ENCODE assay signal across 10 cellular contexts in genomic region chr2:181235683-181236459, GRCh38.
A peak's percentile ranks its signal among the peaks of the same experiment; 100 is the strongest.
DNase-seq lines count a peak whose midpoint lies in the region; ATAC-seq, FAIRE-seq and TF ChIP-seq lines count a peak whose summit lies in the region.
"Had no signal": no experiment of that assay in that cellular context is flagged by ENCODE, and none has a peak within 500 bp of the region (broad histone marks: within the 10 kb centered on the region; RNA-seq: fewer than 3 reads in every experiment).

No MANE protein-coding gene starts in this region.

- peak; percentile 92 for ATAC-seq in GM19397 (IDR thresholded peaks at IDR 0.05; ENCODE audit: unreplicated experiment)
- ATAC-seq in HG02943 (IDR thresholded peaks at IDR 0.05; ENCODE audit: low read depth, unreplicated experiment): peak; percentile 92

- H3K4me1 ChIP-seq in esophagus muscularis mucosa: no peaks in the 10 kb centered on the region
- H3K4me1 ChIP-seq: sigmoid colon had no signal

- H3K36me3 ChIP-seq in esophagus muscularis mucosa: no peaks in the 10 kb centered on the region
- H3K36me3 ChIP-seq: sigmoid colon had no signal

- peak; percentile 20 for DNase-seq in GM12891 (ENCODE audit: insufficient read length, low spot score)
- peak; percentile 17 for DNase-seq in NB4 (ENCODE audit: low read depth)
- DNase-seq in esophagus muscularis mucosa (ENCODE audit: extremely low spot score): no peak
- DNase-seq in ecto neural progenitor cell (ENCODE audit: low spot score): no peak
- no peak for DNase-seq in NCI-H524 treated with DMSO at 0.1 percent for 48 hours (lab: John Stamatoyannopoulos, UW)
- DNase-seq in NCI-H2029 treated with DMSO at 0.1 percent for 48 hours (lab: John Stamatoyannopoulos, UW): no peak
- DNase-seq: activated CD4-positive, alpha-beta T cell treated with anti-CD3 and anti-CD28 coated beads, Interleukin-2, amount 50 U/mL, for 4 hours; sigmoid colon had no signal

- intact Hi-C loops in esophagus muscularis mucosa (cut with DNase I): no loop called here

- no peak for TF ChIP-seq EP300 in esophagus muscularis mucosa (IDR thresholded peaks at IDR 0.05)

- no peak overlapping the region for H3K4me3 ChIP-seq in NB4 (ENCODE audit: low read depth, low read length)
- H3K4me3 ChIP-seq in esophagus muscularis mucosa: no peak overlapping the region
- H3K4me3 ChIP-seq: sigmoid colon had no signal

- TF ChIP-seq POLR2A in GM12891 (IDR thresholded peaks at IDR 0.05; ENCODE audit: low read depth, low read length) (no peak), NB4 (IDR thresholded peaks at IDR 0.05; ENCODE audit: extremely low read depth, insufficient read length) (no peak), esophagus muscularis mucosa (IDR thresholded peaks at IDR 0.05; ENCODE audit: low read depth) (no peak)

- peak; percentile 79 for FAIRE-seq in GM12891 (lab: Jason Lieb, UNC)

- no peaks in the 10 kb centered on the region for H3K9me3 ChIP-seq in esophagus muscularis mucosa
- H3K9me3 ChIP-seq: sigmoid colon had no signal

- H3K27ac ChIP-seq in esophagus muscularis mucosa (replicated peaks in 1 of 4): no peak overlapping the region
- H3K27ac ChIP-seq: sigmoid colon had no signal

- TF ChIP-seq CTCF in NB4 (IDR thresholded peaks at IDR 0.05; ENCODE audit: low read depth, low read length) (no peak), esophagus muscularis mucosa (IDR thresholded peaks at IDR 0.05) (no peak)

- WGBS in esophagus muscularis mucosa: 91% methylated on average over 4 of the region's 4 CpGs

- H3K27me3 ChIP-seq in esophagus muscularis mucosa: no peaks in the 10 kb centered on the region
- H3K27me3 ChIP-seq: sigmoid colon had no signal

TF ChIP-seq in GM12891, 5 proteins besides CTCF, POLR2A, EP300 and RAD21:
- TF ChIP-seq POU2F2 (IDR thresholded peaks at IDR 0.05; ENCODE audit: low read depth, low read length): peak; percentile 94
- no peak for TF ChIP-seq PAX5 (IDR thresholded peaks at IDR 0.05; ENCODE audit: insufficient read depth, low read length, severe bottlenecking)
- TF ChIP-seq TAF1 (IDR thresholded peaks at IDR 0.05; ENCODE audit: low read depth, low read length): no peak
- peak; percentile 96 for TF ChIP-seq SPI1 (IDR thresholded peaks at IDR 0.05; ENCODE audit: low read depth, low read length)
- TF ChIP-seq POLR2AphosphoS5 (IDR thresholded peaks at IDR 0.05; ENCODE audit: low read depth, low read length): no peak

Comparison
In these comparisons a context has a peak if more than half of its experiments do, and no peak if none do; other contexts are left out.
1. DNase-seq: peak in GM12891 (single experiment) and NB4 (single experiment); none in esophagus muscularis mucosa (single experiment), ecto neural progenitor cell (single experiment), NCI-H524 treated with DMSO at 0.1 percent for 48 hours (single experiment) and NCI-H2029 treated with DMSO at 0.1 percent for 48 hours (single experiment).